In the genomic region with DNA sequence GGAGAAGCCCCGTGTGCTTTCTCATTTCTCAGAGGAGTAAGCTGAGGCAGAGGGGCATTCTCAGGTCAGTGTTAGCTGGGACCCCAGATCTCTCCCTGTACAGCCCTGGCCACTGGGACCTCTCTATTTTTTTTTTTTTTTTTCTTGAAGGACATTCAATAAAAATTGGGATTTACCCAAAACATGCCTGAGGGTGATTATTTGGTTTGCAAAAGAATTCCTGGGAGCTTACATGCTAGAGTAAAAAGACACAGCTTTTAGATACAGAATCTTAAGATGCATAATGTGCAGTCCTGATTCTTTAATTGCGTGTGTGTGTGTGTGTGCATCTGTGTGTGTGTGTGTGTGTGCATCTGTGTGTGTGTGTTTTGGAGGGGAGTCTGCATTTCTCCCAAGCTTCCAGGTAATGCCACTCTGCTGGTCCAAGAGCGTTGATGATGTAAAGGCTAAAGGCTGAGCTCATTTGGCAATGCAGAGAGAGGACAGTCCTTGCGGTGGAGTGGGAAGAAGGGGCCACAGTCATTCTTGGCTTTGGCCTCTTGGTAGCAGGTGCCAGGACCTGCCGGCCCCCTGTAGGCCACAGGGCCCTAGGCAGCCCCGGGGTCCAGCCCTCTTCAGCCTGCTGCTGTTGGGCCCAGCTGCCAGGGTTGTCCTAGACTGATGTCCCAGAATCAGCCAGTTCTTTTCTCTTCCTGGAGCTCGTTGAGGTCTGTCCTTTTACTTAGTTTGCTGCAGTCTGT, we compare ENCODE assay signal across 14 cellular contexts. TPM values are rescaled to one million over a fixed set of nuclear protein-coding genes. Genes with fewer than 3 reads are reported as not detected.
A peak's percentile ranks its signal among the peaks of the same experiment; 100 is the strongest.
DNase-seq lines count a peak whose midpoint lies in the region; ATAC-seq, FAIRE-seq and TF ChIP-seq lines count a peak whose summit lies in the region.
"Had no signal": no experiment of that assay in that cellular context is flagged by ENCODE, and none has a peak within 500 bp of the region (broad histone marks: within the 10 kb centered on the region; RNA-seq: fewer than 3 reads in every experiment).

No MANE protein-coding gene starts in this region.

- POLR2A ChIA-PET in HepG2 (lab: Yijun Ruan, JAX) = interaction anchor here (0.7 to 2.6 kb wide), 9 partner anchors 71 to 333 kb away, joined by 3 to 11 read pairs (median 4); no protein-coding TSS in a partner anchor

- H4K20me1 ChIP-seq in HepG2 (ENCODE audit: insufficient read depth, low read length) = no peaks in the 10 kb centered on the region

- DNase-seq in HepG2 (ENCODE audit: low spot score) = no peak
- no peak for DNase-seq in right lobe of liver
- no peak for DNase-seq in endodermal cell
- DNase-seq in progenitor cell of endocrine pancreas (ENCODE audit: low spot score, unreplicated experiment) = no peak
- no peak for DNase-seq in vagina (ENCODE audit: extremely low spot score in 2 of 2)
- no peak for DNase-seq in NCI-H2171 (lab: John Stamatoyannopoulos, UW)
- DNase-seq in NCI-H2029 (lab: John Stamatoyannopoulos, UW) = no peak
- DNase-seq: activated CD4-positive, CD25-positive, alpha-beta regulatory T cell; activated T-cell treated with anti-CD3 and anti-CD28 coated beads, Interleukin-2, amount 50 U/mL, for 1 hour; KG1; NCI-H2081; small intestine had no signal

- no peaks in the 10 kb centered on the region for H3K27me3 ChIP-seq in HepG2 (ENCODE audit: control insufficient read depth in 1 of 2, insufficient read depth in 2 of 2, low read length in 2 of 2)
- no peaks in the 10 kb centered on the region for H3K27me3 ChIP-seq in right lobe of liver
- no peaks in the 10 kb centered on the region for H3K27me3 ChIP-seq in endodermal cell (ENCODE audit: control insufficient read depth, insufficient read depth, low read length, poor library complexity, severe bottlenecking)
- no peaks in the 10 kb centered on the region for H3K27me3 ChIP-seq in vagina

- H3K4me3 Mint-ChIP-seq in endodermal cell = no peak overlapping the region
- H3K4me3 Mint-ChIP-seq in progenitor cell of endocrine pancreas (ENCODE audit: low read depth) = no peak overlapping the region

- intact Hi-C loops in HepG2 (cut with micrococcal nuclease; ENCODE audit: unreplicated experiment) (loop anchor here (1.0 to 2.0 kb wide), 3 partner anchors 82 to 275 kb away; no protein-coding TSS in a partner anchor), right lobe of liver (cut with DNase I) (no loop called here), vagina (cut with DNase I) (no loop called here)

- H3K36me3 ChIP-seq in HepG2 (replicated peaks in 1 of 2; ENCODE audit: control insufficient read depth in 1 of 2, insufficient read depth in 2 of 2, low read length in 2 of 2) (peaks cover 17 to 38% of the 10 kb centered on the region in 2 experiments), right lobe of liver (peaks cover 0 to 5% (median 2%) of the 10 kb centered on the region in 4 donors), endodermal cell (ENCODE audit: control insufficient read depth, insufficient read depth, low read length) (no peaks in the 10 kb centered on the region), vagina (peaks cover 0 to 15% of the 10 kb centered on the region in 2 donors)

- H3K27ac ChIP-seq in HepG2 (ENCODE audit: extremely low read length, insufficient read depth, low read length) = peak overlapping the region; percentile 62
- peak overlapping the region in 1 of 3 donors; percentile 13 for H3K27ac ChIP-seq in right lobe of liver
- H3K27ac ChIP-seq in endodermal cell (ENCODE audit: low read depth, low read length) = peak overlapping the region; percentile 9
- H3K27ac ChIP-seq in vagina = peak overlapping the region; percentile 91

- H3K9me3 ChIP-seq in HepG2 (ENCODE audit: low read length) (no peaks in the 10 kb centered on the region), right lobe of liver (no peaks in the 10 kb centered on the region), endodermal cell (ENCODE audit: control insufficient read depth, low read length) (no peaks in the 10 kb centered on the region), vagina (no peaks in the 10 kb centered on the region)
- H3K9me3 ChIP-seq: SK-N-SH had no signal

- no peak overlapping the region for H2AFZ ChIP-seq in HepG2 (ENCODE audit: low read length)

- H3K4me1 Mint-ChIP-seq in endodermal cell (peaks cover 21% of the 10 kb centered on the region), progenitor cell of endocrine pancreas (ENCODE audit: low read depth) (peaks cover 12% of the 10 kb centered on the region)

- 88% methylated on average over 7 of the region's 7 CpGs for WGBS in HepG2 (ENCODE audit: low lambda C conversion rate)
- 83% methylated on average over 1 of the region's 7 CpGs for WGBS in right lobe of liver (ENCODE audit: insufficient coverage, low coverage, low lambda C conversion rate, missing lambda C conversion rate)
- 90 to 96% methylated on average over 6 to 7 of the region's 7 CpGs for WGBS in endodermal cell (ENCODE audit: insufficient coverage in 1 of 2, insufficient read length in 1 of 2), 2 experiments

- TF ChIP-seq CTCF in HepG2 (CRISPR knock-in tag; IDR thresholded peaks at IDR 0.05) (no peak), right lobe of liver (IDR thresholded peaks at IDR 0.05) (no peak), endodermal cell (conservative IDR thresholded peaks at IDR 0.05) (peak; percentile 58), progenitor cell of endocrine pancreas (IDR thresholded peaks at IDR 0.05; ENCODE audit: unreplicated experiment) (peak; percentile 14), vagina (IDR thresholded peaks at IDR 0.05) (no peak)

- BruUV-seq in HepG2 (replicated peaks; lab: Mats Ljungman, UMichigan) = no TSS peak

- H3K9ac ChIP-seq in HepG2 (ENCODE audit: insufficient read depth, low read depth, low read length) (peak overlapping the region; percentile 37), endodermal cell (ENCODE audit: extremely low read depth, low read length, poor library complexity, severe bottlenecking) (no peak overlapping the region)
- H3K9ac ChIP-seq: SK-N-SH had no signal

- no peaks in the 10 kb centered on the region for H3K9me3 Mint-ChIP-seq in endodermal cell
- H3K9me3 Mint-ChIP-seq in progenitor cell of endocrine pancreas (ENCODE audit: low read depth) = no peaks in the 10 kb centered on the region

- H3K4me1 ChIP-seq in HepG2 (ENCODE audit: insufficient read depth, low read length) (peaks cover 36% of the 10 kb centered on the region), right lobe of liver (peaks cover 0 to 31% (median 11%) of the 10 kb centered on the region in 4 donors), endodermal cell (ENCODE audit: control insufficient read depth, insufficient read depth, low read length) (peaks cover 4% of the 10 kb centered on the region), vagina (peaks cover 64% of the 10 kb centered on the region)

- FAIRE-seq in HepG2 (lab: Jason Lieb, UNC) = no peak
- FAIRE-seq: small intestine had no signal

- peak; percentile 34 for ATAC-seq in HepG2
- ATAC-seq in right lobe of liver = no peak
- no peak for ATAC-seq in GM19467 (IDR thresholded peaks at IDR 0.05; ENCODE audit: unreplicated experiment)

- CTCF ChIA-PET in HepG2 (lab: Yijun Ruan, JAX; ENCODE audit: low intra/inter-chr PET ratio, low total read pairs) = no interaction called here

- H3K36me3 Mint-ChIP-seq in endodermal cell (ENCODE audit: low read depth) = peaks cover 3% of the 10 kb centered on the region
- peaks cover 2% of the 10 kb centered on the region for H3K36me3 Mint-ChIP-seq in progenitor cell of endocrine pancreas (ENCODE audit: insufficient read depth)

- H3K4me3 ChIP-seq in HepG2 (replicated peaks in 1 of 3; ENCODE audit: insufficient read depth in 1 of 3, low read depth in 2 of 3, low read length in 3 of 3) (no peak overlapping the region), right lobe of liver (no peak overlapping the region), endodermal cell (ENCODE audit: low read length) (no peak overlapping the region), vagina (no peak overlapping the region)

- in situ Hi-C loops in HepG2 (cut with HindIII; ENCODE audit: extremely low pct_ligation_motif_present, low pct_unique_long_range_greater_than_20kb) = no loop called here

- H3K79me2 ChIP-seq in HepG2 (ENCODE audit: insufficient read depth, low read length) = peaks cover 3% of the 10 kb centered on the region

- TF ChIP-seq POLR2A in HepG2 (IDR thresholded peaks at IDR 0.05; ENCODE audit: insufficient read depth in 1 of 2, low read depth in 2 of 2, low read length in 2 of 2) (no peak), right lobe of liver (IDR thresholded peaks at IDR 0.05) (no peak), vagina (IDR thresholded peaks at IDR 0.05) (no peak)

- TF ChIP-seq RAD21 in HepG2 (CRISPR knock-in tag; IDR thresholded peaks at IDR 0.05) = no peak

- H3K27ac Mint-ChIP-seq in endodermal cell (no peak overlapping the region), progenitor cell of endocrine pancreas (no peak overlapping the region)

- TF ChIP-seq EP300 in HepG2 (IDR thresholded peaks at IDR 0.05; ENCODE audit: low read depth in 2 of 2, low read length in 2 of 2) (no peak), HepG2 (CRISPR knock-in tag; IDR thresholded peaks at IDR 0.05; ENCODE audit: borderline replicate concordance) (no peak)

- peak overlapping the region; percentile 49 for H3K4me2 ChIP-seq in HepG2 (ENCODE audit: low read depth, low read length)
- H3K4me2 ChIP-seq: SK-N-SH had no signal

- H3K27me3 Mint-ChIP-seq in endodermal cell (ENCODE audit: insufficient read depth) = no peaks in the 10 kb centered on the region
- no peaks in the 10 kb centered on the region for H3K27me3 Mint-ChIP-seq in progenitor cell of endocrine pancreas

RNA-seq across cellular contexts. Expression of gene TTC7A, which starts 48.6 kb away (rescaled TPM):
- total RNA-seq in HepG2 (2016; rRNA removed; fragmentation: Illumina TruSeq; extraction: Trizol) (21.0 and 24.0 TPM in 2 replicates), right lobe of liver (10 to 100 TPM in 2 of 6 experiments, 1 to 10 TPM in 4; 7.6 to 15.5 (median 9.8) TPM), endodermal cell (10 to 100 TPM; 11.9 to 17.6 TPM), progenitor cell of endocrine pancreas (14.2 and 14.8 TPM in 2 replicates), vagina (38.8 TPM)
- total RNA-seq in HepG2 (2016; cell fraction: cytosol; rRNA removed; fragmentation: Illumina TruSeq; extraction: Trizol; ENCODE audit: low read depth) = 8.3 and 8.9 TPM in 2 replicates
- 17.8 and 24.5 TPM in 2 replicates for total RNA-seq in HepG2 (2016; cell fraction: insoluble cytoplasmic fraction; rRNA removed; fragmentation: Illumina TruSeq; extraction: Trizol)
- total RNA-seq in HepG2 (2016; cell fraction: membrane; rRNA removed; fragmentation: Illumina TruSeq; extraction: Trizol) = 18.3 and 18.8 TPM in 2 replicates
- total RNA-seq in HepG2 (2016; cell fraction: nucleus; rRNA removed; fragmentation: Illumina TruSeq; extraction: Trizol) = 28.5 and 28.8 TPM in 2 replicates
- 23.7 and 25.2 TPM in 2 replicates for polyA plus RNA-seq in HepG2 (2011; rRNA removed)
- 16.5 and 24.2 TPM in 2 replicates for polyA plus RNA-seq in HepG2 (2011; cell fraction: cytosol; rRNA removed)
- 65.7 and 80.5 TPM in 2 replicates for polyA plus RNA-seq in HepG2 (2011; cell fraction: nucleus; rRNA removed)
- polyA plus RNA-seq in HepG2 (2012) = 20.4 and 24.1 TPM in 2 replicates
- 5.7 and 5.8 TPM in 2 replicates for polyA plus RNA-seq in HepG2 (2016; cell fraction: cytosol; fragmentation: Illumina TruSeq; extraction: Trizol; ENCODE audit: low read depth)
- 19.1 and 24.2 TPM in 2 replicates for polyA plus RNA-seq in HepG2 (2016; cell fraction: insoluble cytoplasmic fraction; fragmentation: Illumina TruSeq; extraction: Trizol; ENCODE audit: low read depth)
- polyA plus RNA-seq in HepG2 (2016; cell fraction: membrane; fragmentation: Illumina TruSeq; extraction: Trizol; ENCODE audit: low read depth) = 11.6 and 14.8 TPM in 2 replicates
- polyA plus RNA-seq in HepG2 (2016; cell fraction: nucleus; fragmentation: Illumina TruSeq; extraction: Trizol; ENCODE audit: insufficient read depth, low read depth) = 29.2 and 31.6 TPM in 2 replicates
- 25.8 and 60.0 TPM in 2 replicates for polyA minus RNA-seq in HepG2 (2011; rRNA and poly(A)+ RNA removed; ENCODE audit: low replicate concordance)
- 12.9 and 13.4 TPM in 2 replicates for polyA minus RNA-seq in HepG2 (2011; cell fraction: cytosol; rRNA and poly(A)+ RNA removed)
- 37.9 and 48.2 TPM in 2 replicates for polyA minus RNA-seq in HepG2 (2011; cell fraction: nucleus; rRNA and poly(A)+ RNA removed)
- 9.7 TPM for polyA plus RNA-seq in endodermal cell (2013, experiment 1 of 2)
- polyA plus RNA-seq in endodermal cell (2013, experiment 2 of 2) = 9.9 TPM

Comparison
In these comparisons a context has a peak if more than half of its experiments do, and no peak if none do; other contexts are left out.
1. CTCF ChIP-seq: peak in endodermal cell (single experiment) and progenitor cell of endocrine pancreas (single experiment); none in HepG2 (single experiment), right lobe of liver (0 of 4) and vagina (0 of 3).